ENCODE assay signal across 9 cellular contexts in the genomic region with DNA sequence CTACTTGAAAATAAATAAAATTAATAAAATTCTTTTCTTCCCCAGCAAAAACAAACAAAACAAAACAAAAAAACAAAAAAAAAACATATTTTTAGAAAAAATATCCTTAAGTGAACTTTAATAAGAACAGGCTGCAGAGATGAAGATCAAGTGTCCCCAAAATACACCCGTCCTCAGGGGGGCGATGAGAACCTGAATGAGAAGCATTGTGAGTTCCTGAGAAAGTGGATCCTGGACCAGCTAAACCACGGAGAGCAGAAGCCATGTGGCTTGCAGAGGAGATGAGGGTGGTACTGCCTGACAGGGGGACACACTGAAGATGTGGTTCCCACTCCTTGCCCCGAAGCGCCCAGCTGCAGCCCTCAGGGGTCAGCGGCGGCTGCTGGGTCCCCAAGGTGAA.
A peak's percentile ranks its signal among the peaks of the same experiment; 100 is the strongest.
DNase-seq lines count a peak whose midpoint lies in the region; ATAC-seq and TF ChIP-seq lines count a peak whose summit lies in the region.
"Had no signal": no experiment of that assay in that cellular context is flagged by ENCODE, and none has a peak within 500 bp of the region (broad histone marks: within the 10 kb centered on the region; RNA-seq: fewer than 3 reads in every experiment).

No MANE protein-coding gene starts in this region.

- ATAC-seq in GM19397 (IDR thresholded peaks at IDR 0.05; ENCODE audit: unreplicated experiment) = no peak

- H3K9me3 ChIP-seq in MG63 = no peaks in the 10 kb centered on the region
- H3K9me3 ChIP-seq: esophagus squamous epithelium had no signal

- peak; percentile 9 for TF ChIP-seq CTCF in cardiac fibroblast (IDR thresholded peaks at IDR 0.05; ENCODE audit: low read depth, low read length)
- peak; percentile 43 for TF ChIP-seq CTCF in retinal pigment epithelial cell (conservative IDR thresholded peaks at IDR 0.05; ENCODE audit: low read depth, low read length)

- DNase-seq in activated CD8-positive, alpha-beta memory T cell treated with anti-CD3 and anti-CD28 coated beads, Interleukin-2, amount 50 U/mL, for 4 hours = peak; percentile 54
- no peak for DNase-seq in activated CD8-positive, alpha-beta memory T cell treated with anti-CD3 and anti-CD28 coated beads for 24 hours
- DNase-seq in MG63 = peak; percentile 52
- peak; percentile 38 to 52 for DNase-seq in cardiac fibroblast (ENCODE audit: low read depth in 2 of 2)
- no peak for DNase-seq in retinal pigment epithelial cell (ENCODE audit: low read depth)
- no peak for DNase-seq in KG1 (lab: John Stamatoyannopoulos, UW)
- DNase-seq in HK-2 (ENCODE audit: unreplicated experiment) = no peak
- DNase-seq: esophagus squamous epithelium had no signal

- peaks cover 13% of the 10 kb centered on the region for H3K36me3 ChIP-seq in MG63

- H3K27me3 ChIP-seq in MG63 = no peaks in the 10 kb centered on the region
- H3K27me3 ChIP-seq: esophagus squamous epithelium had no signal

- no peak overlapping the region for H3K4me3 ChIP-seq in MG63
- no peak overlapping the region for H3K4me3 ChIP-seq in cardiac fibroblast (replicated peaks in 1 of 2; ENCODE audit: low read depth in 2 of 2, low read length in 2 of 2)
- H3K4me3 ChIP-seq in retinal pigment epithelial cell (ENCODE audit: low read length) = no peak overlapping the region
- H3K4me3 ChIP-seq: esophagus squamous epithelium had no signal

Comparison
In these comparisons a context has a peak if more than half of its experiments do, and no peak if none do; other contexts are left out.
1. DNase-seq: peak in activated CD8-positive, alpha-beta memory T cell treated with anti-CD3 and anti-CD28 coated beads, Interleukin-2, amount 50 U/mL, for 4 hours (single experiment), MG63 (single experiment) and cardiac fibroblast (2 of 2); none in activated CD8-positive, alpha-beta memory T cell treated with anti-CD3 and anti-CD28 coated beads for 24 hours (single experiment), retinal pigment epithelial cell (single experiment), KG1 (single experiment) and HK-2 (single experiment).